ENCODE assay signal across 8 cellular contexts in the genomic region with DNA sequence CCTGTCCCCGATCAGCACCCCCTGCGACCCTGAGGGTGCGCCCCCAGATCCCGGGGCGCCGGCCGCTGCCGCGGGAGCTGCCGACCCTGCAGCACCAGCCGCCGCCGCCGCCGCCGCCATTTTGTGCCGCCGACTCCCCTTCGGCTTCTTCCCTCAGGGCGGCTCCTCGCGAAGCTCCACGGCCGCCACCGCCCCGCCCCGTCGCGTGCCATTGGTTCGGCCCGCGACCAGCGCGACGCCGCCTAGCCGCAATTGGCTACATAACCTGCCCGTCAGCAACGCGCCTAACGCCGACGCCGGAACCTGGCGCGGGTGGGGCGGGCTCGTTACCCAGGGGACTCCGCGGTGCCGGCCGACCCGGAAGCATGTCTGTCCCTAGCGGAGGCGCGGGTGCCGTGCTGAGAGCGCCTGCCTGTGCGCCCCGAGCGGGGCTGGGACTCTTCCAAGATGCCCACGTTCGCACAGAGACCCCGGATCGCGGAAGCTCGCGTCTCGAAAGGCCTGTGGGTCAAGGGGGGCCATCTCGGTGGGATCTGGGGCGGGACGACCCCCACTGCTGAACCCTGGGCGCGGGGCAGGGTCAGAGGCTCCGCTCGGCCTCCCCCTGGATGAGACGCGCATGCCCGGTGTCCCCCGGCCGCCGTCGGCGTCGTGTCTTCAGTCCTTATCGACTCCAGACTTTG. TPM values are rescaled to one million over a fixed set of nuclear protein-coding genes. Genes with fewer than 3 reads are reported as not detected.
DNase-seq lines count a peak whose midpoint lies in the region; ATAC-seq and TF ChIP-seq lines count a peak whose summit lies in the region.

CCNL2 (minus strand) TSS at position 149 of the 683 bp plus-strand sequence; CDS start at position 120, 29 bp downstream.

- no peaks in the 10 kb centered on the region for H3K9me3 ChIP-seq in T-helper 17 cell (ENCODE audit: control insufficient read depth, low read length, poor library complexity, severe bottlenecking)
- no peaks in the 10 kb centered on the region for H3K9me3 ChIP-seq in right atrium auricular region
- H3K9me3 ChIP-seq in uterus: no peaks in the 10 kb centered on the region

- H3K4me3 ChIP-seq in right atrium auricular region (peak within 1 kb of the TSS; percentile 95 to 99), uterus (peak within 1 kb of the TSS; percentile 94 to 97)

- H3K4me1 Mint-ChIP-seq in T-helper 17 cell: peaks cover 30% of the 10 kb centered on the region

- H3K36me3 ChIP-seq in right atrium auricular region (peaks cover 64% of the 10 kb centered on the region), uterus (no peaks in the 10 kb centered on the region)

- ATAC-seq in GM18498 (IDR thresholded peaks at IDR 0.05; ENCODE audit: unreplicated experiment) (peak; percentile 94), HG02938 (IDR thresholded peaks at IDR 0.05; ENCODE audit: unreplicated experiment) (peak; percentile 82), T-helper 17 cell (peak; percentile 96)

- H3K27me3 Mint-ChIP-seq in T-helper 17 cell: no peaks in the 10 kb centered on the region

- H3K27ac ChIP-seq in angular gyrus (ENCODE audit: low read depth, low read length) (peak within 1 kb of the TSS; percentile 84), right atrium auricular region (peak within 1 kb of the TSS; percentile 84 to 88), uterus (peak within 1 kb of the TSS; percentile 75 to 85)

- intact Hi-C loops in uterus (cut with DNase I; ENCODE audit: low total_unique reads): no loop called here

- H3K27ac Mint-ChIP-seq in T-helper 17 cell: peak within 1 kb of the TSS; percentile 90

- peak; percentile 6 to 59 for TF ChIP-seq POLR2A in uterus (IDR thresholded peaks at IDR 0.05)

- DNase-seq in NCI-H1694 treated with DMSO at 0.1 percent for 48 hours (lab: John Stamatoyannopoulos, UW) (peak; percentile 91), T-helper 17 cell (peak; percentile 99), right atrium auricular region (ENCODE audit: low spot score) (peak; percentile 99), pulmonary artery endothelial cell (ENCODE audit: low read depth, low spot score) (peak; percentile 90), uterus (peak; percentile 97 to 99)

- peak within 1 kb of the TSS; percentile 92 for H3K4me3 Mint-ChIP-seq in T-helper 17 cell

- TF ChIP-seq CTCF in right atrium auricular region (IDR thresholded peaks at IDR 0.05) (peak; percentile 57 to 72), uterus (IDR thresholded peaks at IDR 0.05) (peak; percentile 53 to 89 (median 75))

- H3K27me3 ChIP-seq in right atrium auricular region (no peaks in the 10 kb centered on the region), uterus (no peaks in the 10 kb centered on the region)

- H3K36me3 Mint-ChIP-seq in T-helper 17 cell (ENCODE audit: low read depth): peaks cover 7% of the 10 kb centered on the region

- H3K4me1 ChIP-seq in right atrium auricular region (peaks cover 0 to 32% of the 10 kb centered on the region in 2 donors), uterus (peaks cover 6 to 18% of the 10 kb centered on the region in 2 donors)

RNA-seq across cellular contexts. Expression of gene CCNL2, which starts in this region (rescaled TPM):
- total RNA-seq in T-helper 17 cell: 100 to 1,000 TPM; 231 to 252 TPM
- total RNA-seq in right atrium auricular region: 10 to 100 TPM; 41.6 to 44.2 TPM
- total RNA-seq in pulmonary artery endothelial cell: 96.5 and 105 TPM in 2 replicates
- 100 to 1,000 TPM; 207 to 351 (median 281) TPM for total RNA-seq in uterus

Comparison
In these comparisons a context has a peak if more than half of its experiments do, and no peak if none do; other contexts are left out.
1. Peak in every context shown above with its lines: DNase-seq, ATAC-seq, H3K4me3 ChIP-seq and H3K27ac ChIP-seq.